In the genomic region with DNA sequence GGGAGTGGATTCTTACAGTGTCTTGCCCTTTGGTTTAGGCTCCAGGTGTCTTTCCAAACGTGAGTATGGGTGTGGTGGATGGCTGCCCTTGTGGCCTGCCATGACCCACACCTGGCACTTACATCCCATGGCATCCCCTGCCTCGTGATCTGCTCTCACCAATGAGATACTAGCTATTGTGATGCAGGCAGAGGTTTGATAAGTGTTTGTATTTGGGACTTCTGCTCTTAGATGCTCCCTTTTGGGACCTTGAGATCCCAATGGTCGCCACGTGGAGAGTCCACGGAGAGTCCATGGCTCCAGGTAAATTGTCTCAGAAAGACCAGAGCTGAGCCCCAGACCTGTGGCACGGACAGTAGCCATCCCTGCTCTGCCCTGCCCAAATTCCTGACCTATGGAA, we compare ENCODE assay signal across 18 cellular contexts.
DNase-seq lines count a peak whose midpoint lies in the region; ATAC-seq and TF ChIP-seq lines count a peak whose summit lies in the region.
"Had no signal": no experiment of that assay in that cellular context is flagged by ENCODE, and none has a peak within 500 bp of the region (broad histone marks: within the 10 kb centered on the region; RNA-seq: fewer than 3 reads in every experiment).

No MANE protein-coding gene starts in this region.

- no peak overlapping the region for H2BK120ac ChIP-seq in IMR-90 (ENCODE audit: low read depth, low read length)

- H3K4me3 ChIP-seq in IMR-90 (ENCODE audit: insufficient read depth, low read depth, low read length): no peak overlapping the region
- no peak overlapping the region for H3K4me3 ChIP-seq in SJSA1
- H3K4me3 ChIP-seq: A549 had no signal

- no peak overlapping the region for H3K23ac ChIP-seq in IMR-90 (ENCODE audit: low read depth, low read length)

- H3K4me3 Mint-ChIP-seq in activated CD8-positive, alpha-beta memory T cell treated with anti-CD3 and anti-CD28 coated beads, Interleukin-2, amount 10 ng/mL, durations not matched to agents 7 days and 5 days: no peak overlapping the region
- H3K4me3 Mint-ChIP-seq: B cell; CD4-positive, alpha-beta T cell; CD8-positive, alpha-beta T cell had no signal

- no peak for TF ChIP-seq POLR2A in IMR-90 (IDR thresholded peaks at IDR 0.05; ENCODE audit: low read depth, low read length)

- no peaks in the 10 kb centered on the region for H3K9me3 Mint-ChIP-seq in activated CD8-positive, alpha-beta memory T cell treated with anti-CD3 and anti-CD28 coated beads, Interleukin-2, amount 10 ng/mL, durations not matched to agents 7 days and 5 days (ENCODE audit: low read depth)
- H3K9me3 Mint-ChIP-seq: CD4-positive, alpha-beta T cell; CD8-positive, alpha-beta T cell had no signal

- no peak overlapping the region for H2AFZ ChIP-seq in IMR-90 (replicated peaks; ENCODE audit: low read length, poor library complexity)

- H3K27ac ChIP-seq in IMR-90 (ENCODE audit: insufficient read depth, low read length): no peak overlapping the region
- no peak overlapping the region for H3K27ac ChIP-seq in SJSA1
- H3K27ac ChIP-seq: 22Rv1, A549, C4-2B had no signal

- peak overlapping the region; percentile 13 for H2AK9ac ChIP-seq in IMR-90 (replicated peaks; ENCODE audit: low read depth, low read length, poor library complexity)

- H3K27me3 ChIP-seq in IMR-90 (ENCODE audit: control insufficient read depth, insufficient read depth, low read length) (no peaks in the 10 kb centered on the region; the same call in 1 of the 2 replicates), SJSA1 (replicated peaks) (peaks cover 98% of the 10 kb centered on the region)

- H3K9me3 ChIP-seq in IMR-90 (ENCODE audit: control insufficient read depth, insufficient read depth, low read length) (no peaks in the 10 kb centered on the region), SJSA1 (replicated peaks) (peaks cover 4% of the 10 kb centered on the region)
- H3K9me3 ChIP-seq: A549, Caco-2 had no signal

- no peak for ATAC-seq in activated CD8-positive, alpha-beta memory T cell treated with anti-CD3 and anti-CD28 coated beads, Interleukin-2, amount 10 ng/mL, durations not matched to agents 7 days and 5 days
- no peak for ATAC-seq in IMR-90 (ENCODE audit: low read depth)
- ATAC-seq in HG03095 (IDR thresholded peaks at IDR 0.05; ENCODE audit: unreplicated experiment): no peak
- ATAC-seq: A549; CD8-positive, alpha-beta T cell had no signal

- no peaks in the 10 kb centered on the region for H3K4me1 ChIP-seq in IMR-90 (ENCODE audit: control insufficient read depth, insufficient read depth, low read length)
- no peaks in the 10 kb centered on the region for H3K4me1 ChIP-seq in SJSA1 (replicated peaks)
- H3K4me1 ChIP-seq: A549, Caco-2 had no signal

- H4K91ac ChIP-seq in IMR-90 (ENCODE audit: insufficient read depth, low read depth, low read length): no peak overlapping the region

- TF ChIP-seq CTCF in IMR-90 (conservative IDR thresholded peaks at IDR 0.05; ENCODE audit: low read depth, low read length): no peak

- H2BK5ac ChIP-seq in IMR-90 (ENCODE audit: low read depth, low read length, poor library complexity, severe bottlenecking): no peak overlapping the region

- H3K27ac Mint-ChIP-seq in activated CD8-positive, alpha-beta memory T cell treated with anti-CD3 and anti-CD28 coated beads, Interleukin-2, amount 10 ng/mL, durations not matched to agents 7 days and 5 days: no peak overlapping the region
- H3K27ac Mint-ChIP-seq: B cell; CD4-positive, alpha-beta T cell; CD8-positive, alpha-beta T cell had no signal

- TF ChIP-seq RAD21 in IMR-90 (IDR thresholded peaks at IDR 0.05; ENCODE audit: low read length): no peak

- H3K4me2 ChIP-seq in IMR-90 (ENCODE audit: low read depth, low read length): no peak overlapping the region
- H3K4me2 ChIP-seq: A549 had no signal

- in situ Hi-C loops in IMR-90 (cut with MboI; ENCODE audit: low sequenced_read_pairs): loop anchor here (5.0 kb wide), 1 partner anchor 202 kb away; no protein-coding TSS in a partner anchor

- H4K5ac ChIP-seq in IMR-90 (ENCODE audit: low read depth, low read length): no peak overlapping the region

- dilution Hi-C loops in IMR-90 (cut with HindIII; ENCODE audit: low sequenced_read_pairs, unreplicated experiment): no loop called here

- H3K4ac ChIP-seq in IMR-90 (ENCODE audit: low read depth, low read length): no peak overlapping the region

- H2AK5ac ChIP-seq in IMR-90 (ENCODE audit: low read depth, low read length): no peak overlapping the region

- BruUV-seq in IMR-90 (replicated peaks; lab: Mats Ljungman, UMichigan): no TSS peak

- H3K18ac ChIP-seq in IMR-90 (ENCODE audit: low read depth, low read length): no peak overlapping the region

- H3K14ac ChIP-seq in IMR-90 (replicated peaks; ENCODE audit: low read depth, low read length): no peak overlapping the region

- peak; percentile 17 for DNase-seq in activated CD8-positive, alpha-beta memory T cell treated with anti-CD3 and anti-CD28 coated beads, Interleukin-2, amount 50 U/mL, for 48 hours
- no peak for DNase-seq in activated CD8-positive, alpha-beta memory T cell treated with anti-CD3 and anti-CD28 coated beads, Interleukin-2, amount 10 ng/mL, durations not matched to agents 7 days and 5 days
- DNase-seq in IMR-90: no peak
- DNase-seq in SJSA1 (ENCODE audit: low read depth in 1 of 2, low spot score in 2 of 2): peak; percentile 74 to 92
- no peak for DNase-seq in NCI-H2171 (lab: John Stamatoyannopoulos, UW)
- DNase-seq in NCI-H1694 treated with DMSO at 0.1 percent for 48 hours (lab: John Stamatoyannopoulos, UW): no peak
- DNase-seq: AML-193; Caco-2; Calu3; CD4-positive, alpha-beta T cell; CD8-positive, alpha-beta T cell; DMS79 treated with DMSO at 0.1 percent for 48 hours; GF-D8 had no signal

- POLR2A ChIA-PET in IMR-90 (lab: Charles Lee; ENCODE audit: unreplicated experiment): no interaction called here

- no peak overlapping the region for H3K9ac ChIP-seq in IMR-90 (ENCODE audit: low read depth, low read length)

- no peaks in the 10 kb centered on the region for H3K79me1 ChIP-seq in IMR-90 (ENCODE audit: low read depth in 1 of 2, low read length in 2 of 2)

- no peaks in the 10 kb centered on the region; the same call in 1 of the 2 replicates for H3K9me1 ChIP-seq in IMR-90 (ENCODE audit: insufficient read depth, low read length)

- no peak overlapping the region for H2BK20ac ChIP-seq in IMR-90 (ENCODE audit: low read depth, low read length)

- H3K36me3 Mint-ChIP-seq in activated CD8-positive, alpha-beta memory T cell treated with anti-CD3 and anti-CD28 coated beads, Interleukin-2, amount 10 ng/mL, durations not matched to agents 7 days and 5 days: no peaks in the 10 kb centered on the region
- H3K36me3 Mint-ChIP-seq: CD8-positive, alpha-beta T cell had no signal

- no peaks in the 10 kb centered on the region for H4K20me1 ChIP-seq in IMR-90 (ENCODE audit: insufficient read depth, low read length)

- H3K56ac ChIP-seq in IMR-90 (ENCODE audit: extremely low read depth, insufficient read depth, low read length): no peak overlapping the region

- H3K4me1 Mint-ChIP-seq in activated CD8-positive, alpha-beta memory T cell treated with anti-CD3 and anti-CD28 coated beads, Interleukin-2, amount 10 ng/mL, durations not matched to agents 7 days and 5 days: no peaks in the 10 kb centered on the region

- H3K27me3 Mint-ChIP-seq in activated CD8-positive, alpha-beta memory T cell treated with anti-CD3 and anti-CD28 coated beads, Interleukin-2, amount 10 ng/mL, durations not matched to agents 7 days and 5 days: peaks cover 9% of the 10 kb centered on the region
- H3K27me3 Mint-ChIP-seq: B cell; CD4-positive, alpha-beta T cell had no signal

- H2BK15ac ChIP-seq in IMR-90 (ENCODE audit: low read depth, low read length): no peak overlapping the region

- H3K36me3 ChIP-seq in IMR-90 (ENCODE audit: control insufficient read depth, insufficient read depth, low read length) (no peaks in the 10 kb centered on the region), SJSA1 (no peaks in the 10 kb centered on the region)

- no peak overlapping the region for H4K8ac ChIP-seq in IMR-90 (ENCODE audit: low read depth in 2 of 2, low read length in 2 of 2)

- WGBS in IMR-90 (ENCODE audit: extremely low coverage in 2 of 2, insufficient read length in 1 of 2), 2 experiments: no CpG with 5 or more reads among the region's 6 CpGs

- CTCF ChIA-PET in activated CD8-positive, alpha-beta memory T cell treated with anti-CD3 and anti-CD28 coated beads, Interleukin-2, amount 10 ng/mL, durations not matched to agents 7 days and 5 days (lab: Charles Lee): interaction anchor here (1.6 kb wide), 1 partner anchor 200 kb away, joined by 5 read pairs; no protein-coding TSS in a partner anchor
- CTCF ChIA-PET in IMR-90 (lab: Yijun Ruan, JAX): interaction anchor here (0.6 kb wide), 1 partner anchor 200 kb away, joined by 6 read pairs; no protein-coding TSS in a partner anchor

- intact Hi-C loops in IMR-90 (cut with micrococcal nuclease): no loop called here

TF ChIP-seq in IMR-90, 13 proteins besides CTCF, POLR2A, EP300 and RAD21:
- no peak for TF ChIP-seq RCOR1 (IDR thresholded peaks at IDR 0.05; ENCODE audit: insufficient replicate concordance, low read length)
- no peak for TF ChIP-seq MAZ (IDR thresholded peaks at IDR 0.05; ENCODE audit: borderline replicate concordance, low read depth, low read length)

Comparison
In these comparisons a context has a peak if more than half of its experiments do, and no peak if none do; other contexts are left out.
1. DNase-seq: peak in activated CD8-positive, alpha-beta memory T cell treated with anti-CD3 and anti-CD28 coated beads, Interleukin-2, amount 50 U/mL, for 48 hours (single experiment) and SJSA1 (2 of 2); none in activated CD8-positive, alpha-beta memory T cell treated with anti-CD3 and anti-CD28 coated beads, Interleukin-2, amount 10 ng/mL, durations not matched to agents 7 days and 5 days (single experiment), IMR-90 (single experiment), NCI-H2171 (single experiment) and NCI-H1694 treated with DMSO at 0.1 percent for 48 hours (single experiment).